Comparison of ENCODE assay signal across 17 cellular contexts in genomic region chr12:58557156-58557555, GRCh38.
DNase-seq lines count a peak whose midpoint lies in the region; TF ChIP-seq lines count a peak whose summit lies in the region.
"Had no signal": no experiment of that assay in that cellular context is flagged by ENCODE, and none has a peak within 500 bp of the region (broad histone marks: within the 10 kb centered on the region; RNA-seq: fewer than 3 reads in every experiment).

No MANE protein-coding gene starts in this region.

- H3K9me2 ChIP-seq in PC-9 (ENCODE audit: insufficient read depth): no peaks in the 10 kb centered on the region

- H3K36me3 Mint-ChIP-seq in activated naive CD4-positive, alpha-beta T cell treated with anti-CD3 and anti-CD28 coated beads, Interleukin-2, amount 10 ng/mL, durations not matched to agents 7 days and 5 days: no peaks in the 10 kb centered on the region

- no peak overlapping the region for H3K27ac ChIP-seq in PC-9
- H3K27ac ChIP-seq in fibroblast of lung (ENCODE audit: insufficient read depth, low read length): no peak overlapping the region
- peak overlapping the region; percentile 49 for H3K27ac ChIP-seq in osteoblast (ENCODE audit: low read depth, low read length)
- H3K27ac ChIP-seq: BLaER1 treated with 17β-estradiol and CSF1 and Interleukin-3, amounts not matched to agents 10 nM and 100 nM; body of pancreas; neutrophil; testis had no signal

- H3K4me1 Mint-ChIP-seq in activated naive CD4-positive, alpha-beta T cell treated with anti-CD3 and anti-CD28 coated beads, Interleukin-2, amount 10 ng/mL, durations not matched to agents 7 days and 5 days: no peaks in the 10 kb centered on the region

- H3K27ac Mint-ChIP-seq in activated naive CD4-positive, alpha-beta T cell treated with anti-CD3 and anti-CD28 coated beads, Interleukin-2, amount 10 ng/mL, durations not matched to agents 7 days and 5 days: no peak overlapping the region
- H3K27ac Mint-ChIP-seq: activated CD8-positive, alpha-beta T cell treated with anti-CD3 and anti-CD28 coated beads, Interleukin-2, amount 10 ng/mL, durations not matched to agents 7 days and 5 days had no signal

- H3F3A ChIP-seq in PC-9 (ENCODE audit: insufficient read depth, low read depth): no peaks in the 10 kb centered on the region

- no peak overlapping the region for H3K4me3 Mint-ChIP-seq in activated naive CD4-positive, alpha-beta T cell treated with anti-CD3 and anti-CD28 coated beads, Interleukin-2, amount 10 ng/mL, durations not matched to agents 7 days and 5 days
- H3K4me3 Mint-ChIP-seq: activated CD8-positive, alpha-beta T cell treated with anti-CD3 and anti-CD28 coated beads, Interleukin-2, amount 10 ng/mL, durations not matched to agents 7 days and 5 days had no signal

- intact Hi-C loops in PC-9 (cut with micrococcal nuclease; ENCODE audit: unreplicated experiment) (no loop called here), posterior vena cava (cut with DNase I) (no loop called here)

- H2AFZ ChIP-seq in PC-9: 0 out of 2 replicates have a peak overlapping the region, but pooled peaks have one; percentile 67
- no peak overlapping the region for H2AFZ ChIP-seq in fibroblast of lung (ENCODE audit: low read length)
- peak overlapping the region; percentile 49 for H2AFZ ChIP-seq in osteoblast (ENCODE audit: low read length)

- H4K20me1 ChIP-seq in PC-9 (ENCODE audit: insufficient read depth) (no peaks in the 10 kb centered on the region), fibroblast of lung (ENCODE audit: control insufficient read depth, extremely low read depth, insufficient read depth, low read length) (no peaks in the 10 kb centered on the region), osteoblast (ENCODE audit: insufficient read depth, low read length) (no peaks in the 10 kb centered on the region)
- H4K20me1 ChIP-seq: BLaER1 treated with 17β-estradiol and CSF1 and Interleukin-3, amounts not matched to agents 10 nM and 100 nM had no signal

- H3K4me1 ChIP-seq in PC-9 (replicated peaks; ENCODE audit: insufficient read depth) (peaks cover 5% of the 10 kb centered on the region; the same call in 1 of the 2 replicates), fibroblast of lung (ENCODE audit: control insufficient read depth, extremely low read depth, insufficient read depth, low read length) (no peaks in the 10 kb centered on the region), osteoblast (ENCODE audit: insufficient read depth, low read length) (peaks cover 13% of the 10 kb centered on the region)
- H3K4me1 ChIP-seq: body of pancreas had no signal

- H3K27me3 ChIP-seq in PC-9 (ENCODE audit: insufficient read depth, low read depth) (no peaks in the 10 kb centered on the region), fibroblast of lung (ENCODE audit: control insufficient read depth, insufficient read depth, low read length) (no peaks in the 10 kb centered on the region), osteoblast (ENCODE audit: insufficient read depth, low read length) (no peaks in the 10 kb centered on the region)
- H3K27me3 ChIP-seq: BLaER1 treated with 17β-estradiol and CSF1 and Interleukin-3, amounts not matched to agents 10 nM and 100 nM; body of pancreas; neutrophil; testis had no signal

- no TSS peak for BruUV-seq in PC-9 (replicated peaks; lab: Mats Ljungman, UMichigan)

- H3K4me2 ChIP-seq in PC-9 (peak overlapping the region; percentile 8; the same call in 1 of the 2 replicates), fibroblast of lung (ENCODE audit: extremely low read depth, insufficient read depth, low read length) (no peak overlapping the region), osteoblast (ENCODE audit: insufficient read depth, low read length) (peak overlapping the region; percentile 36)
- H3K4me2 ChIP-seq: BLaER1 treated with 17β-estradiol and CSF1 and Interleukin-3, amounts not matched to agents 10 nM and 100 nM had no signal

- DNase-seq in AG10803 (ENCODE audit: low read depth): peak; percentile 75
- peak in 1 of 2 experiments; percentile 39 for DNase-seq in PC-9
- peak; percentile 70 to 87 for DNase-seq in fibroblast of lung (ENCODE audit: low read depth in 2 of 2)
- DNase-seq in osteoblast (ENCODE audit: insufficient read length, low spot score, missing footprints): peak; percentile 87
- no peak for DNase-seq in activated naive CD4-positive, alpha-beta T cell treated with anti-CD3 and anti-CD28 coated beads, Interleukin-2, amount 10 ng/mL, durations not matched to agents 7 days and 5 days
- DNase-seq in activated T-cell treated with anti-CD3 and anti-CD28 coated beads for 4 hours: no peak
- DNase-seq in posterior vena cava (ENCODE audit: low spot score): no peak
- no peak for DNase-seq in DMS 273 treated with DMSO at 0.1 percent for 48 hours (lab: John Stamatoyannopoulos, UW)
- DNase-seq: activated CD8-positive, alpha-beta T cell treated with anti-CD3 and anti-CD28 coated beads, Interleukin-2, amount 10 ng/mL, durations not matched to agents 7 days and 5 days; activated effector memory CD4-positive, alpha-beta T cell treated with Interleukin-2 at 50 U/mL for 16 hours; body of pancreas; NCI-H1048; NK-92 treated with Interleukin-12 subunit alpha and Interleukin-12 subunit beta, amount 100 ng/mL, for 24 hours; testis had no signal

- H3K9me3 Mint-ChIP-seq in activated naive CD4-positive, alpha-beta T cell treated with anti-CD3 and anti-CD28 coated beads, Interleukin-2, amount 10 ng/mL, durations not matched to agents 7 days and 5 days: no peaks in the 10 kb centered on the region

- POLR2A ChIA-PET in PC-9 (lab: Charles Lee; ENCODE audit: unreplicated experiment): no interaction called here

- H3K9ac ChIP-seq in fibroblast of lung (ENCODE audit: insufficient read depth, low read length): no peak overlapping the region
- H3K9ac ChIP-seq: BLaER1 treated with 17β-estradiol and CSF1 and Interleukin-3, amounts not matched to agents 10 nM and 100 nM had no signal

- no peak for TF ChIP-seq CTCF in AG10803 (conservative IDR thresholded peaks at IDR 0.05; ENCODE audit: low read length)
- TF ChIP-seq CTCF in PC-9 (conservative IDR thresholded peaks at IDR 0.05): no peak
- TF ChIP-seq CTCF in fibroblast of lung (conservative IDR thresholded peaks at IDR 0.05 in 1 of 2, IDR thresholded peaks at IDR 0.05 in 1 of 2; ENCODE audit: low read depth in 1 of 2, low read length in 2 of 2): no peak
- TF ChIP-seq CTCF in osteoblast (IDR thresholded peaks at IDR 0.05; ENCODE audit: extremely low read depth, low read depth, low read length): no peak

- no peaks in the 10 kb centered on the region for H3K27me3 Mint-ChIP-seq in activated naive CD4-positive, alpha-beta T cell treated with anti-CD3 and anti-CD28 coated beads, Interleukin-2, amount 10 ng/mL, durations not matched to agents 7 days and 5 days

- H3K36me3 ChIP-seq in PC-9 (ENCODE audit: low read depth) (no peaks in the 10 kb centered on the region), fibroblast of lung (ENCODE audit: control insufficient read depth, insufficient read depth, low read length) (no peaks in the 10 kb centered on the region), osteoblast (ENCODE audit: insufficient read depth, low read length) (no peaks in the 10 kb centered on the region)
- H3K36me3 ChIP-seq: BLaER1 treated with 17β-estradiol and CSF1 and Interleukin-3, amounts not matched to agents 10 nM and 100 nM; neutrophil had no signal

- CTCF ChIA-PET in PC-9 (lab: Charles Lee): no interaction called here
- CTCF ChIA-PET in activated naive CD4-positive, alpha-beta T cell treated with anti-CD3 and anti-CD28 coated beads, Interleukin-2, amount 10 ng/mL, durations not matched to agents 7 days and 5 days (lab: Charles Lee): no interaction called here

- H3K9me3 ChIP-seq in PC-9 (ENCODE audit: insufficient read depth, low read depth): no peaks in the 10 kb centered on the region; the same call in 1 of the 2 replicates
- H3K9me3 ChIP-seq in fibroblast of lung (ENCODE audit: control insufficient read depth, insufficient read depth, low read depth, low read length): no peaks in the 10 kb centered on the region
- H3K9me3 ChIP-seq in osteoblast (ENCODE audit: low read depth, low read length): no peaks in the 10 kb centered on the region
- H3K9me3 ChIP-seq: BLaER1 treated with 17β-estradiol and CSF1 and Interleukin-3, amounts not matched to agents 10 nM and 100 nM; body of pancreas; neutrophil; testis had no signal

- H3K79me2 ChIP-seq in PC-9 (ENCODE audit: low read depth) (no peaks in the 10 kb centered on the region), fibroblast of lung (ENCODE audit: control insufficient read depth, insufficient read depth, low read length) (no peaks in the 10 kb centered on the region), osteoblast (ENCODE audit: insufficient read depth, low read length) (no peaks in the 10 kb centered on the region)

- H3K4me3 ChIP-seq in AG10803 (ENCODE audit: low read length): no peak overlapping the region
- no peak overlapping the region for H3K4me3 ChIP-seq in PC-9
- H3K4me3 ChIP-seq in fibroblast of lung (replicated peaks in 1 of 4; ENCODE audit: control extremely low read depth in 1 of 4, insufficient read depth in 1 of 4, low read depth in 3 of 4, low read length in 4 of 4): no peak overlapping the region
- no peak overlapping the region for H3K4me3 ChIP-seq in osteoblast (ENCODE audit: insufficient read depth, low read length)
- H3K4me3 ChIP-seq: BLaER1 treated with 17β-estradiol and CSF1 and Interleukin-3, amounts not matched to agents 10 nM and 100 nM; body of pancreas; lung; testis had no signal

Comparison
In these comparisons a context has a peak if more than half of its experiments do, and no peak if none do; other contexts are left out.
1. DNase-seq: peak in AG10803 (single experiment), fibroblast of lung (2 of 2) and osteoblast (single experiment); none in activated naive CD4-positive, alpha-beta T cell treated with anti-CD3 and anti-CD28 coated beads, Interleukin-2, amount 10 ng/mL, durations not matched to agents 7 days and 5 days (single experiment), activated T-cell treated with anti-CD3 and anti-CD28 coated beads for 4 hours (single experiment), posterior vena cava (single experiment) and DMS 273 treated with DMSO at 0.1 percent for 48 hours (single experiment).